Comparison of ENCODE assay signal across 5 cellular contexts in genomic region chr4:110824344-110824743, GRCh38.
"Had no signal": no experiment of that assay in that cellular context is flagged by ENCODE, and none has a peak within 500 bp of the region (broad histone marks: within the 10 kb centered on the region; RNA-seq: fewer than 3 reads in every experiment).

No MANE protein-coding gene starts in this region.

- H3K9me3 Mint-ChIP-seq: IgD-negative memory B cell had no signal

- DNase-seq: IMR-90, KBM-7 had no signal

- H3K27ac ChIP-seq: HL-60 had no signal

- H3K4me3 ChIP-seq: K562 had no signal

- H3K4me1 Mint-ChIP-seq: IgD-negative memory B cell had no signal

- H3K27ac Mint-ChIP-seq: IgD-negative memory B cell had no signal

- H3K4me3 Mint-ChIP-seq: IgD-negative memory B cell had no signal

- H3K27me3 Mint-ChIP-seq: IgD-negative memory B cell had no signal
